13 cellular contexts compared by ENCODE assay signal in genomic region chr22:31295413-31295812, GRCh38. TPM values are rescaled to one million over a fixed set of nuclear protein-coding genes. Genes with fewer than 3 reads are reported as not detected.
DNase-seq lines count a peak whose midpoint lies in the region; ATAC-seq and TF ChIP-seq lines count a peak whose summit lies in the region.
"Had no signal": no experiment of that assay in that cellular context is flagged by ENCODE, and none has a peak within 500 bp of the region (broad histone marks: within the 10 kb centered on the region; RNA-seq: fewer than 3 reads in every experiment).

No MANE protein-coding gene starts in this region.

- H3K4me2 ChIP-seq in smooth muscle cell, result no peak overlapping the region

- H3K36me3 Mint-ChIP-seq in CD4-positive, alpha-beta T cell (ENCODE audit: low read depth), result peaks cover 38% of the 10 kb centered on the region

- CTCF ChIA-PET in CD4-positive, alpha-beta T cell (lab: Charles Lee), result interaction anchor here (1.2 to 7.2 kb wide), 2 partner anchors 12 to 17 kb away, joined by 3 to 73 read pairs; no protein-coding TSS in a partner anchor
- CTCF ChIA-PET in HEK293 (lab: Yijun Ruan, JAX), result interaction anchor here (0.6 to 4.3 kb wide), 4 partner anchors 18 to 184 kb away, joined by 3 to 22 read pairs (median 4); no protein-coding TSS in a partner anchor

- H2AFZ ChIP-seq in smooth muscle cell (ENCODE audit: low read depth), result no peak overlapping the region

- H3K4me1 Mint-ChIP-seq in CD4-positive, alpha-beta T cell (ENCODE audit: low read depth), result peaks cover 67% of the 10 kb centered on the region

- H3K4me1 ChIP-seq in HEK293 (ENCODE audit: control insufficient read depth, insufficient read depth, low read length) (peaks cover 11% of the 10 kb centered on the region; the same call in 1 of the 2 replicates), psoas muscle (peaks cover 38% of the 10 kb centered on the region), smooth muscle cell (ENCODE audit: low read depth) (peaks cover under 1% of the 10 kb centered on the region)

- H3K4me3 ChIP-seq in HEK293 (ENCODE audit: low read depth, low read length) (no peak overlapping the region), psoas muscle (peak overlapping the region; percentile 29), smooth muscle cell (no peak overlapping the region)

- no peaks in the 10 kb centered on the region for H3K27me3 ChIP-seq in CD4-positive, alpha-beta T cell (ENCODE audit: control insufficient read depth, insufficient read depth, low read length)
- no peaks in the 10 kb centered on the region for H3K27me3 ChIP-seq in psoas muscle (ENCODE audit: insufficient read depth in 3 of 3, low read length in 2 of 3)
- no peaks in the 10 kb centered on the region for H3K27me3 ChIP-seq in smooth muscle cell (ENCODE audit: low read depth)

- H3K27ac Mint-ChIP-seq in CD4-positive, alpha-beta T cell, result peak overlapping the region; percentile 73

- H3K27ac ChIP-seq in CD4-positive, alpha-beta T cell (ENCODE audit: low read depth, low read length), result no peak overlapping the region
- H3K27ac ChIP-seq in HEK293 (ENCODE audit: extremely low read depth, low read depth, low read length) (no peak overlapping the region), cingulate gyrus (ENCODE audit: low read depth, low read length) (peak overlapping the region; percentile 10), psoas muscle (peak overlapping the region; percentile 62), smooth muscle cell (ENCODE audit: low read depth) (no peak overlapping the region)

- no peak for TF ChIP-seq CTCF in CD4-positive, alpha-beta T cell (IDR thresholded peaks at IDR 0.05)
- TF ChIP-seq CTCF in HEK293 (tag by site-specific recombination; IDR thresholded peaks at IDR 0.05), result no peak
- TF ChIP-seq CTCF in psoas muscle (IDR thresholded peaks at IDR 0.05), result no peak
- TF ChIP-seq CTCF in smooth muscle cell (IDR thresholded peaks at IDR 0.05; ENCODE audit: borderline replicate concordance, insufficient read depth, poor library complexity, severe bottlenecking), result no peak

- H3K36me3 ChIP-seq in HEK293 (ENCODE audit: control insufficient read depth in 2 of 2, insufficient read depth in 1 of 2, low read length in 2 of 2) (no peaks in the 10 kb centered on the region), psoas muscle (ENCODE audit: insufficient read depth in 1 of 2, low read depth in 1 of 2) (no peaks in the 10 kb centered on the region), smooth muscle cell (ENCODE audit: low read depth) (no peaks in the 10 kb centered on the region)

- WGBS in psoas muscle, 3 donors, result 71 to 87% (median 71%) methylated on average over 3 of the region's 3 CpGs
- WGBS in smooth muscle cell (ENCODE audit: low lambda C conversion rate), result 83% methylated on average over 3 of the region's 3 CpGs

- no peaks in the 10 kb centered on the region for H3K27me3 Mint-ChIP-seq in CD4-positive, alpha-beta T cell

- intact Hi-C loops in CD4-positive, alpha-beta T cell (cut with DNase I, micrococcal nuclease), result no loop called here
- intact Hi-C loops in psoas muscle (cut with DNase I), result no loop called here

- H3K9me3 ChIP-seq in CD4-positive, alpha-beta T cell (ENCODE audit: control insufficient read depth, low read length), result no peaks in the 10 kb centered on the region
- H3K9me3 ChIP-seq in HEK293 (ENCODE audit: control insufficient read depth, insufficient read depth, low read depth, low read length) (no peaks in the 10 kb centered on the region), psoas muscle (no peaks in the 10 kb centered on the region), smooth muscle cell (replicated peaks; ENCODE audit: low read depth) (no peaks in the 10 kb centered on the region)

- H3K4me3 Mint-ChIP-seq in CD4-positive, alpha-beta T cell, result peak overlapping the region; percentile 73

- H3F3A ChIP-seq in smooth muscle cell (ENCODE audit: low read depth), result no peaks in the 10 kb centered on the region

- POLR2A ChIA-PET in CD4-positive, alpha-beta T cell (lab: Charles Lee), result interaction anchor here (0.7 to 14.2 kb wide), 4 partner anchors 18 to 50 kb away, joined by 3 to 1064 read pairs (median 99); partner anchors contain the start of gene PATZ1
- POLR2A ChIA-PET in HEK293 (lab: Yijun Ruan, JAX), result no interaction called here

- H3K9me3 Mint-ChIP-seq in CD4-positive, alpha-beta T cell, result no peaks in the 10 kb centered on the region

- ATAC-seq in CD4-positive, alpha-beta T cell (ENCODE audit: poor library complexity), result no peak
- no peak for ATAC-seq in psoas muscle
- ATAC-seq in HG03139 (IDR thresholded peaks at IDR 0.05; ENCODE audit: unreplicated experiment), result no peak
- ATAC-seq: SK-N-SH treated with all-trans-retinoic acid at 6 μM for 48 hours had no signal

- no peaks in the 10 kb centered on the region for H3K79me2 ChIP-seq in smooth muscle cell (ENCODE audit: low read depth)

- no peak for DNase-seq in CD4-positive, alpha-beta T cell
- DNase-seq in psoas muscle, result no peak
- DNase-seq in SIG-M5 (lab: John Stamatoyannopoulos, UW), result no peak
- no peak for DNase-seq in smooth muscle cell (lab: John Stamatoyannopoulos, UW; ENCODE audit: unreplicated experiment)
- DNase-seq in HUDEP-2 (lab: John Stamatoyannopoulos, UW; ENCODE audit: unreplicated experiment in 76 of 76), result no peak
- DNase-seq: activated CD4-positive, alpha-beta T cell treated with anti-CD3 and anti-CD28 coated beads for 4 hours; islet precursor cell; MV-4-11; NCI-H510A treated with DMSO at 0.1 percent for 48 hours had no signal

- no peak overlapping the region for H3K9ac ChIP-seq in smooth muscle cell (ENCODE audit: low read depth)

- H4K20me1 ChIP-seq in smooth muscle cell (ENCODE audit: low read depth), result no peaks in the 10 kb centered on the region

TF ChIP-seq in HEK293, 187 proteins besides CTCF, POLR2A, EP300 and RAD21:
- TF ChIP-seq, protein P1, sequence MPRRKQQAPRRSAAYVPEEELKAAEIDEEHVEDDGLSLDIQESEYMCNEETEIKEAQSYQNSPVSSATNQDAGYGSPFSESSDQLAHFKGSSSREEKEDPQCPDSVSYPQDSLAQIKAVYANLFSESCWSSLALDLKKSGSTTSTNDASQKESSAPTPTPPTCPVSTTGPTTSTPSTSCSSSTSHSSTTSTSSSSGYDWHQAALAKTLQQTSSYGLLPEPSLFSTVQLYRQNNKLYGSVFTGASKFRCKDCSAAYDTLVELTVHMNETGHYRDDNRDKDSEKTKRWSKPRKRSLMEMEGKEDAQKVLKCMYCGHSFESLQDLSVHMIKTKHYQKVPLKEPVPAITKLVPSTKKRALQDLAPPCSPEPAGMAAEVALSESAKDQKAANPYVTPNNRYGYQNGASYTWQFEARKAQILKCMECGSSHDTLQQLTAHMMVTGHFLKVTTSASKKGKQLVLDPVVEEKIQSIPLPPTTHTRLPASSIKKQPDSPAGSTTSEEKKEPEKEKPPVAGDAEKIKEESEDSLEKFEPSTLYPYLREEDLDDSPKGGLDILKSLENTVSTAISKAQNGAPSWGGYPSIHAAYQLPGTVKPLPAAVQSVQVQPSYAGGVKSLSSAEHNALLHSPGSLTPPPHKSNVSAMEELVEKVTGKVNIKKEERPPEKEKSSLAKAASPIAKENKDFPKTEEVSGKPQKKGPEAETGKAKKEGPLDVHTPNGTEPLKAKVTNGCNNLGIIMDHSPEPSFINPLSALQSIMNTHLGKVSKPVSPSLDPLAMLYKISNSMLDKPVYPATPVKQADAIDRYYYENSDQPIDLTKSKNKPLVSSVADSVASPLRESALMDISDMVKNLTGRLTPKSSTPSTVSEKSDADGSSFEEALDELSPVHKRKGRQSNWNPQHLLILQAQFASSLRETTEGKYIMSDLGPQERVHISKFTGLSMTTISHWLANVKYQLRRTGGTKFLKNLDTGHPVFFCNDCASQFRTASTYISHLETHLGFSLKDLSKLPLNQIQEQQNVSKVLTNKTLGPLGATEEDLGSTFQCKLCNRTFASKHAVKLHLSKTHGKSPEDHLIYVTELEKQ (tag by site-specific recombination; IDR thresholded peaks at IDR 0.05; ENCODE audit: borderline replicate concordance), result no peak
- TF ChIP-seq FEZF1 (tag by site-specific recombination; IDR thresholded peaks at IDR 0.05) (0 out of 2 replicates have a peak, but pooled peaks have one; percentile 23), ZIC2 (tag by site-specific recombination; IDR thresholded peaks at IDR 0.05) (no peak), PRDM1 (tag by site-specific recombination; IDR thresholded peaks at IDR 0.05) (peak; percentile 63; the same call in 1 of the 2 replicates)

RNA-seq across cellular contexts. Expression of gene PIK3IP1, which starts 3.1 kb away (rescaled TPM):
- 1,000 to 10,000 TPM; 1,063 to 1,072 TPM for total RNA-seq in CD4-positive, alpha-beta T cell
- 10 to 100 TPM in 1 of 4 donors, 1 to 10 TPM in 3; 3.4 to 11.6 (median 6.3) TPM for total RNA-seq in psoas muscle
- polyA plus RNA-seq in psoas muscle, result 10 to 100 TPM in 1 of 3 donors, 1 to 10 TPM in 2; 2.0 to 10.8 (median 8.4) TPM
- 12.6 and 16.9 TPM in 2 replicates for total RNA-seq in smooth muscle cell
- 20.2 and 26.3 TPM in 2 replicates for polyA plus RNA-seq in smooth muscle cell

RNA-seq across cellular contexts. Expression of gene PATZ1, which starts 50.7 kb away (rescaled TPM):
- 10 to 100 TPM; 54.4 to 58.3 TPM for total RNA-seq in CD4-positive, alpha-beta T cell
- total RNA-seq in psoas muscle (10 to 100 TPM in 3 of 4 donors, 1 to 10 TPM in 1; 7.4 to 14.2 (median 11.3) TPM), smooth muscle cell (12.9 and 14.3 TPM in 2 replicates)
- polyA plus RNA-seq in psoas muscle (1 to 10 TPM; 5.2 to 9.2 (median 7.3) TPM), smooth muscle cell (11.9 and 22.1 TPM in 2 replicates)

Comparison
In these comparisons a context has a peak if more than half of its experiments do, and no peak if none do; other contexts are left out.
1. H3K27ac ChIP-seq: peak in cingulate gyrus (single experiment) and psoas muscle (single experiment); none in CD4-positive, alpha-beta T cell (single experiment), HEK293 (single experiment) and smooth muscle cell (single experiment).
2. RNA of gene PIK3IP1, which starts 3.1 kb away (total RNA-seq): 1,063 to 1,072 TPM in CD4-positive, alpha-beta T cell; 12.6 to 16.9 TPM in smooth muscle cell and 3.4 to 11.6 TPM in psoas muscle; every median in the first group is over 10 times any median in the second.